ENCODE assay signal across 8 cellular contexts in the genomic region with DNA sequence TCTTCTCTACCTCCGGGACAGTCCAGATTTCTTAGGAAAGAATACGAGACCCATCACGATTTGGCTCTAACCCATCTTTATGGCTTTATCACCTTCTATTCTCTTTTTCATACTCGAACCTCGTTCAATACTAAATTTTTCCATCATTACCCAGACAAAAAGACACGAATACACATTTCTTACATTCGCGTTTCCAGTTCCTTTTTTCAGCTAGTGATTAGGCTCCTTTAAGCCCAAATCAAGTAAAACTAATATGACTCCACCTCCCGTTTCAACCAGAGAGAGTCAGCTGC. TPM values are rescaled to one million over a fixed set of nuclear protein-coding genes. Genes with fewer than 3 reads are reported as not detected.
DNase-seq lines count a peak whose midpoint lies in the region; ATAC-seq and TF ChIP-seq lines count a peak whose summit lies in the region.

No MANE protein-coding gene starts in this region.

- H3K4me1 ChIP-seq in hepatocyte (ENCODE audit: insufficient read depth) (peaks cover 6% of the 10 kb centered on the region), smooth muscle cell (ENCODE audit: low read depth) (peaks cover 10% of the 10 kb centered on the region)

- peak overlapping the region; percentile 96 for H3K4me3 Mint-ChIP-seq in activated CD4-positive, alpha-beta memory T cell treated with anti-CD3 and anti-CD28 coated beads, Interleukin-2, amount 10 ng/mL, durations not matched to agents 7 days and 5 days

- CTCF ChIA-PET in activated CD4-positive, alpha-beta memory T cell treated with anti-CD3 and anti-CD28 coated beads, Interleukin-2, amount 10 ng/mL, durations not matched to agents 7 days and 5 days (lab: Charles Lee) = interaction anchor here (0.7 to 2.7 kb wide), 8 partner anchors 9 to 78 kb away, joined by 3 to 19 read pairs (median 6); partner anchors contain the start of gene ZBTB26

- peak overlapping the region; percentile 82 for H3K4me2 ChIP-seq in hepatocyte
- peak overlapping the region; percentile 95 for H3K4me2 ChIP-seq in smooth muscle cell

- H2AFZ ChIP-seq in hepatocyte (peak overlapping the region; percentile 93), smooth muscle cell (ENCODE audit: low read depth) (peak overlapping the region; percentile 93)

- no peak for ATAC-seq in GM18873 (IDR thresholded peaks at IDR 0.05; ENCODE audit: low FRiP score, unreplicated experiment)

- 8% methylated on average over 9 of the region's 9 CpGs for WGBS in hepatocyte (ENCODE audit: low lambda C conversion rate, missing lambda C conversion rate)
- 8% methylated on average over 9 of the region's 9 CpGs for WGBS in smooth muscle cell (ENCODE audit: low lambda C conversion rate)

- peak overlapping the region; percentile 80 for H3K4me3 ChIP-seq in H7 (ENCODE audit: insufficient read depth, low read depth, low read length)
- H3K4me3 ChIP-seq in hepatocyte = peak overlapping the region; percentile 82
- H3K4me3 ChIP-seq in smooth muscle cell = peak overlapping the region; percentile 77

- H3K79me2 ChIP-seq in hepatocyte (peaks cover 39% of the 10 kb centered on the region), smooth muscle cell (ENCODE audit: low read depth) (peaks cover 47% of the 10 kb centered on the region)

- H3K27ac Mint-ChIP-seq in activated CD4-positive, alpha-beta memory T cell treated with anti-CD3 and anti-CD28 coated beads, Interleukin-2, amount 10 ng/mL, durations not matched to agents 7 days and 5 days = peak overlapping the region; percentile 99

- H3K27ac ChIP-seq in hepatocyte = peak overlapping the region; percentile 94
- H3K27ac ChIP-seq in smooth muscle cell (ENCODE audit: low read depth) = peak overlapping the region; percentile 86

- TF ChIP-seq CTCF in hepatocyte (IDR thresholded peaks at IDR 0.05; ENCODE audit: poor library complexity) (no peak), smooth muscle cell (IDR thresholded peaks at IDR 0.05; ENCODE audit: borderline replicate concordance, insufficient read depth, poor library complexity, severe bottlenecking) (no peak)

- H3K9me2 ChIP-seq in hepatocyte (replicated peaks; ENCODE audit: insufficient read depth) = no peaks in the 10 kb centered on the region

- TF ChIP-seq POLR2A in erythroblast (IDR thresholded peaks at IDR 0.05; ENCODE audit: low read length) = no peak

- no peaks in the 10 kb centered on the region for H3K27me3 ChIP-seq in H7 (ENCODE audit: control insufficient read depth, insufficient read depth, low read length)
- no peaks in the 10 kb centered on the region for H3K27me3 ChIP-seq in hepatocyte
- H3K27me3 ChIP-seq in smooth muscle cell (ENCODE audit: low read depth) = no peaks in the 10 kb centered on the region

- peaks cover 48% of the 10 kb centered on the region for H3K36me3 Mint-ChIP-seq in activated CD4-positive, alpha-beta memory T cell treated with anti-CD3 and anti-CD28 coated beads, Interleukin-2, amount 10 ng/mL, durations not matched to agents 7 days and 5 days (ENCODE audit: low read depth)

- H3K27me3 Mint-ChIP-seq in activated CD4-positive, alpha-beta memory T cell treated with anti-CD3 and anti-CD28 coated beads, Interleukin-2, amount 10 ng/mL, durations not matched to agents 7 days and 5 days = no peaks in the 10 kb centered on the region

- DNase-seq in H7 (no peak), hepatocyte (ENCODE audit: low spot score) (no peak), smooth muscle cell (lab: John Stamatoyannopoulos, UW; ENCODE audit: unreplicated experiment) (no peak), erythroblast (lab: John Stamatoyannopoulos, UW) (no peak), GM19240 (ENCODE audit: insufficient read length, low spot score) (no peak), mesenteric fat pad (ENCODE audit: low spot score) (no peak)
- DNase-seq in activated CD4-positive, alpha-beta memory T cell treated with anti-CD3 and anti-CD28 coated beads, Interleukin-2, amount 10 ng/mL, durations not matched to agents 7 days and 5 days = no peak

- peaks cover 3% of the 10 kb centered on the region for H3F3A ChIP-seq in smooth muscle cell (ENCODE audit: low read depth)

- peaks cover 10% of the 10 kb centered on the region for H3K36me3 ChIP-seq in H7 (replicated peaks; ENCODE audit: control insufficient read depth, insufficient read depth, low read length)
- H3K36me3 ChIP-seq in hepatocyte (replicated peaks; ENCODE audit: insufficient read depth, low read depth) = peaks cover 3% of the 10 kb centered on the region
- H3K36me3 ChIP-seq in smooth muscle cell (ENCODE audit: low read depth) = no peaks in the 10 kb centered on the region

- POLR2A ChIA-PET in activated CD4-positive, alpha-beta memory T cell treated with anti-CD3 and anti-CD28 coated beads, Interleukin-2, amount 10 ng/mL, durations not matched to agents 7 days and 5 days (lab: Charles Lee) = interaction anchor here (0.7 to 4.9 kb wide), 18 partner anchors 9 to 820 kb away, joined by 3 to 107 read pairs (median 5); partner anchors contain the start of genes PDCL, RABGAP1, RC3H2 and ZBTB26

- no peaks in the 10 kb centered on the region for H3K9me3 Mint-ChIP-seq in activated CD4-positive, alpha-beta memory T cell treated with anti-CD3 and anti-CD28 coated beads, Interleukin-2, amount 10 ng/mL, durations not matched to agents 7 days and 5 days

- peak overlapping the region; percentile 84 for H3K9ac ChIP-seq in smooth muscle cell (ENCODE audit: low read depth)

- H3K4me1 Mint-ChIP-seq in activated CD4-positive, alpha-beta memory T cell treated with anti-CD3 and anti-CD28 coated beads, Interleukin-2, amount 10 ng/mL, durations not matched to agents 7 days and 5 days = peaks cover 34% of the 10 kb centered on the region

- H4K20me1 ChIP-seq in hepatocyte (ENCODE audit: insufficient read depth, poor library complexity, severe bottlenecking) (no peaks in the 10 kb centered on the region), smooth muscle cell (ENCODE audit: low read depth) (no peaks in the 10 kb centered on the region)

- H3K9me3 ChIP-seq in hepatocyte (ENCODE audit: low read depth) (no peaks in the 10 kb centered on the region), smooth muscle cell (replicated peaks; ENCODE audit: low read depth) (no peaks in the 10 kb centered on the region)

RNA-seq across cellular contexts. Expression of gene ZBTB6, which starts 0.5 kb away (rescaled TPM):
- total RNA-seq in H7 (2014; rRNA removed; shearing (Covaris generic)) = 8.6 and 11.7 TPM in 2 replicates
- 10 to 100 TPM; 12.1 to 12.7 TPM for total RNA-seq in activated CD4-positive, alpha-beta memory T cell treated with anti-CD3 and anti-CD28 coated beads, Interleukin-2, amount 10 ng/mL, durations not matched to agents 7 days and 5 days
- 12.0 and 13.8 TPM in 2 replicates for total RNA-seq in hepatocyte
- 1.9 and 2.4 TPM in 2 replicates for polyA plus RNA-seq in hepatocyte
- total RNA-seq in smooth muscle cell = 13.2 and 18.1 TPM in 2 replicates
- 2.7 and 3.8 TPM in 2 replicates for polyA plus RNA-seq in smooth muscle cell
- 4.8 TPM for total RNA-seq in mesenteric fat pad

RNA-seq across cellular contexts. Expression of gene RC3H2, which starts 7.5 kb away (rescaled TPM):
- total RNA-seq in H7 (2014; rRNA removed; shearing (Covaris generic)) = 21.6 and 28.0 TPM in 2 replicates
- 10 to 100 TPM; 51.4 to 55.1 TPM for total RNA-seq in activated CD4-positive, alpha-beta memory T cell treated with anti-CD3 and anti-CD28 coated beads, Interleukin-2, amount 10 ng/mL, durations not matched to agents 7 days and 5 days
- total RNA-seq in hepatocyte = 42.7 and 43.7 TPM in 2 replicates
- polyA plus RNA-seq in hepatocyte = 17.8 and 22.3 TPM in 2 replicates
- total RNA-seq in smooth muscle cell = 44.7 and 46.1 TPM in 2 replicates
- 15.3 and 15.6 TPM in 2 replicates for polyA plus RNA-seq in smooth muscle cell
- total RNA-seq in mesenteric fat pad = 40.0 TPM

RNA-seq across cellular contexts. Expression of gene ZBTB26, which starts 18.7 kb away (rescaled TPM):
- 1.9 and 2.3 TPM in 2 replicates for total RNA-seq in H7 (2014; rRNA removed; shearing (Covaris generic))
- 1 to 10 TPM; 8.4 to 8.5 TPM for total RNA-seq in activated CD4-positive, alpha-beta memory T cell treated with anti-CD3 and anti-CD28 coated beads, Interleukin-2, amount 10 ng/mL, durations not matched to agents 7 days and 5 days
- total RNA-seq in hepatocyte = 6.4 and 7.7 TPM in 2 replicates
- 2.6 and 2.9 TPM in 2 replicates for polyA plus RNA-seq in hepatocyte
- total RNA-seq in smooth muscle cell = 4.0 and 5.3 TPM in 2 replicates
- 0.74 and 1.5 TPM in 2 replicates for polyA plus RNA-seq in smooth muscle cell
- total RNA-seq in mesenteric fat pad = 2.9 TPM

RNA-seq across cellular contexts. Expression of gene RABGAP1, which starts 28.2 kb away (rescaled TPM):
- 15.6 and 28.1 TPM in 2 replicates for total RNA-seq in H7 (2014; rRNA removed; shearing (Covaris generic))
- 10 to 100 TPM; 26.5 to 32.3 TPM for total RNA-seq in activated CD4-positive, alpha-beta memory T cell treated with anti-CD3 and anti-CD28 coated beads, Interleukin-2, amount 10 ng/mL, durations not matched to agents 7 days and 5 days
- total RNA-seq in hepatocyte (47.4 and 58.4 TPM in 2 replicates), smooth muscle cell (31.8 and 35.3 TPM in 2 replicates), mesenteric fat pad (39.4 TPM)
- polyA plus RNA-seq in hepatocyte (23.7 and 26.8 TPM in 2 replicates), smooth muscle cell (13.5 and 17.6 TPM in 2 replicates)
